In genomic region chr19:11434703-11435056, GRCh38 we compare ENCODE assay signal across 9 cellular contexts. TPM values are rescaled to one million over a fixed set of nuclear protein-coding genes. Genes with fewer than 3 reads are reported as not detected.
DNase-seq lines count a peak whose midpoint lies in the region; ATAC-seq and TF ChIP-seq lines count a peak whose summit lies in the region.
"Had no signal": no experiment of that assay in that cellular context is flagged by ENCODE, and none has a peak within 500 bp of the region (broad histone marks: within the 10 kb centered on the region; RNA-seq: fewer than 3 reads in every experiment).

No MANE protein-coding gene starts in this region.

- peak overlapping the region; percentile 72 for H3K9ac ChIP-seq in NT2/D1 (ENCODE audit: insufficient read length, low read depth)
- no peak overlapping the region for H3K9ac ChIP-seq in rectal smooth muscle tissue (ENCODE audit: low read length)

- no peaks in the 10 kb centered on the region for H3K9me3 ChIP-seq in heart right ventricle
- no peaks in the 10 kb centered on the region for H3K9me3 ChIP-seq in NT2/D1 (ENCODE audit: insufficient read depth, low read length)

- H3K36me3 ChIP-seq in heart right ventricle (peaks cover 0 to 35% (median 17%) of the 10 kb centered on the region in 9 donors), NT2/D1 (ENCODE audit: insufficient read depth, insufficient read length, low read length) (peaks cover 30% of the 10 kb centered on the region), rectal smooth muscle tissue (ENCODE audit: control insufficient read depth, insufficient read depth, low read length) (peaks cover 9% of the 10 kb centered on the region)

- TF ChIP-seq CTCF in heart right ventricle (IDR thresholded peaks at IDR 0.05): no peak

- ATAC-seq in heart right ventricle (peak in 3 of 8 donors; percentile 4 to 9 (median 5)), Right ventricle myocardium superior (ENCODE audit: poor library complexity) (no peak), HG02938 (IDR thresholded peaks at IDR 0.05; ENCODE audit: unreplicated experiment) (no peak)

- no peaks in the 10 kb centered on the region for H3K27me3 ChIP-seq in heart right ventricle
- H3K27me3 ChIP-seq in NT2/D1 (ENCODE audit: insufficient read depth, insufficient read length): no peaks in the 10 kb centered on the region
- H3K27me3 ChIP-seq in rectal smooth muscle tissue (ENCODE audit: control insufficient read depth, insufficient read depth, low read length): no peaks in the 10 kb centered on the region

- peak overlapping the region; percentile 4 to 87 (median 78) for H3K4me3 ChIP-seq in heart right ventricle
- H3K4me3 ChIP-seq in NT2/D1 (ENCODE audit: insufficient read length, low read depth): peak overlapping the region; percentile 37
- H3K4me3 ChIP-seq in rectal smooth muscle tissue (ENCODE audit: low read length): peak overlapping the region; percentile 45

- DNase-seq in heart right ventricle (no peak), Right ventricle myocardium superior (no peak), NT2/D1 (ENCODE audit: low read depth, low spot score) (no peak), epithelial cell of prostate (ENCODE audit: low read depth, low spot score) (no peak), mucosa of gallbladder (ENCODE audit: low spot score) (no peak), NCI-H187 treated with DMSO at 0.1 percent for 48 hours (lab: John Stamatoyannopoulos, UW) (no peak)

- H3K27ac ChIP-seq in heart right ventricle: peak overlapping the region; percentile 44 to 86 (median 80)
- peak overlapping the region; percentile 57 for H3K27ac ChIP-seq in epithelial cell of prostate
- H3K27ac ChIP-seq in rectal smooth muscle tissue (ENCODE audit: low read depth, low read length): peak overlapping the region; percentile 70

- intact Hi-C loops in heart right ventricle (cut with DNase I) (loop anchor here in 8 of 10 donors (1.0 to 10.0 kb wide), 6 partner anchors 48 to 142 kb away; partner anchors contain the start of genes EPOR (in 7 of the 8), SWSAP1 (in 1 of the 8) and TSPAN16 (in 1 of the 8)), Right ventricle myocardium superior (cut with DNase I) (loop anchor here (10.0 kb wide), 1 partner anchor 50 kb away; the partner anchor contains the start of gene EPOR)

- 3 to 6% methylated on average over 9 of the region's 9 CpGs for WGBS in heart right ventricle, 2 donors

- H3K4me1 ChIP-seq in heart right ventricle (peaks cover 8 to 23% (median 20%) of the 10 kb centered on the region in 9 donors), NT2/D1 (ENCODE audit: insufficient read depth, insufficient read length) (peaks cover 10% of the 10 kb centered on the region), rectal smooth muscle tissue (ENCODE audit: control insufficient read depth, insufficient read depth, low read length) (peaks cover 10% of the 10 kb centered on the region)

RNA-seq across cellular contexts. Expression of gene ODAD3, which starts 0.2 kb away (rescaled TPM):
- under 1 TPM in 9 of 10 donors, not detected in 1; 0.17 to 0.64 (median 0.34) TPM for total RNA-seq in heart right ventricle
- polyA plus RNA-seq in heart right ventricle: 1 to 10 TPM in 1 of 2 donors, under 1 TPM in 1; 0.83 to 2.2 TPM
- 0.65 TPM for total RNA-seq in Right ventricle myocardium superior
- 1.4 TPM for total RNA-seq in mucosa of gallbladder

RNA-seq across cellular contexts. Expression of gene PRKCSH, which starts 0.8 kb away (rescaled TPM):
- total RNA-seq in heart right ventricle: 100 to 1,000 TPM; 106 to 177 (median 123) TPM
- 10 to 100 TPM; 84.3 to 96.9 TPM for polyA plus RNA-seq in heart right ventricle
- total RNA-seq in Right ventricle myocardium superior: 105 TPM
- 357 TPM for total RNA-seq in mucosa of gallbladder

RNA-seq across cellular contexts. Expression of gene RGL3, which starts 15.6 kb away (rescaled TPM):
- total RNA-seq in heart right ventricle (10 to 100 TPM in 2 of 10 donors, 1 to 10 TPM in 8; 1.2 to 14.4 (median 3.2) TPM), Right ventricle myocardium superior (8.6 TPM), mucosa of gallbladder (72.0 TPM)
- polyA plus RNA-seq in heart right ventricle: 10 to 100 TPM in 1 of 2 donors, 1 to 10 TPM in 1; 5.2 to 37.5 TPM

RNA-seq across cellular contexts. Expression of gene ELAVL3, which starts 46.2 kb away (rescaled TPM):
- under 1 TPM in 7 of 10 donors, not detected in 3; 0.07 to 0.44 (median 0.23) TPM for total RNA-seq in heart right ventricle
- polyA plus RNA-seq in heart right ventricle: under 1 TPM; 0.10 to 0.15 TPM
- 0.62 TPM for total RNA-seq in Right ventricle myocardium superior
- 0.20 TPM for total RNA-seq in mucosa of gallbladder
- total RNA-seq: myocyte had no signal

RNA-seq across cellular contexts. Expression of gene EPOR, which starts 50.6 kb away (rescaled TPM):
- 1 to 10 TPM; 3.8 to 9.1 (median 4.7) TPM for total RNA-seq in heart right ventricle
- polyA plus RNA-seq in heart right ventricle: 10 to 100 TPM in 1 of 2 donors, 1 to 10 TPM in 1; 6.2 to 14.7 TPM
- total RNA-seq in Right ventricle myocardium superior: 9.2 TPM
- total RNA-seq in mucosa of gallbladder: 17.8 TPM
